In genomic region chr21:38820471-38821239, GRCh38 we compare ENCODE assay signal across 10 cellular contexts. TPM values are rescaled to one million over a fixed set of nuclear protein-coding genes. Genes with fewer than 3 reads are reported as not detected.
DNase-seq lines count a peak whose midpoint lies in the region; ATAC-seq and TF ChIP-seq lines count a peak whose summit lies in the region.
"Had no signal": no experiment of that assay in that cellular context is flagged by ENCODE, and none has a peak within 500 bp of the region (broad histone marks: within the 10 kb centered on the region; RNA-seq: fewer than 3 reads in every experiment).

No MANE protein-coding gene starts in this region.

- peaks cover 89% of the 10 kb centered on the region for H3K36me3 Mint-ChIP-seq in endothelial cell (ENCODE audit: low read depth, unreplicated experiment)

- no peak overlapping the region for H3K4me3 ChIP-seq in mesodermal cell (ENCODE audit: extremely low read depth, insufficient read depth, low read length, poor library complexity, severe bottlenecking)
- H3K4me3 ChIP-seq in tibial nerve, result no peak overlapping the region
- H3K4me3 ChIP-seq: pancreas had no signal

- peak in 1 of 2 donors; percentile 69 for TF ChIP-seq EP300 in tibial nerve (IDR thresholded peaks at IDR 0.05)

- H3K27ac ChIP-seq in mesodermal cell (ENCODE audit: low read depth, low read length, severe bottlenecking) (peak overlapping the region; percentile 59), tibial nerve (peak overlapping the region in 3 of 4 donors; percentile 14 to 65 (median 57))
- H3K27ac ChIP-seq: pancreas had no signal

- 95 to 96% methylated on average over 15 to 16 of the region's 18 CpGs for WGBS in mesodermal cell (ENCODE audit: insufficient coverage in 2 of 2), 2 experiments
- WGBS in tibial nerve, 2 donors, result 91 to 93% methylated on average over 18 of the region's 18 CpGs

- no peak overlapping the region for H3K27ac Mint-ChIP-seq in endothelial cell (ENCODE audit: unreplicated experiment)
- H3K27ac Mint-ChIP-seq: activated naive CD8-positive, alpha-beta T cell treated with anti-CD3 and anti-CD28 coated beads for 36 hours had no signal

- TF ChIP-seq CTCF in endothelial cell (IDR thresholded peaks at IDR 0.05; ENCODE audit: unreplicated experiment) (no peak), tibial nerve (IDR thresholded peaks at IDR 0.05) (no peak)

- H3K9me3 ChIP-seq in mesodermal cell (ENCODE audit: control insufficient read depth, low read length) (no peaks in the 10 kb centered on the region), tibial nerve (no peaks in the 10 kb centered on the region)
- H3K9me3 ChIP-seq: pancreas had no signal

- no peaks in the 10 kb centered on the region for H3K27me3 ChIP-seq in tibial nerve
- H3K27me3 ChIP-seq: pancreas had no signal

- H3K4me1 Mint-ChIP-seq in endothelial cell (ENCODE audit: unreplicated experiment), result peaks cover 5% of the 10 kb centered on the region
- H3K4me1 Mint-ChIP-seq: activated naive CD8-positive, alpha-beta T cell treated with anti-CD3 and anti-CD28 coated beads for 36 hours had no signal

- peaks cover 2% of the 10 kb centered on the region for H3K27me3 Mint-ChIP-seq in endothelial cell (ENCODE audit: unreplicated experiment)
- H3K27me3 Mint-ChIP-seq: activated naive CD8-positive, alpha-beta T cell treated with anti-CD3 and anti-CD28 coated beads for 36 hours had no signal

- no peaks in the 10 kb centered on the region for H3K9me3 Mint-ChIP-seq in endothelial cell (ENCODE audit: unreplicated experiment)
- H3K9me3 Mint-ChIP-seq: activated naive CD8-positive, alpha-beta T cell treated with anti-CD3 and anti-CD28 coated beads for 36 hours had no signal

- peaks cover 14% of the 10 kb centered on the region for H3K4me1 ChIP-seq in mesodermal cell (ENCODE audit: control insufficient read depth, insufficient read depth, low read length, poor library complexity, severe bottlenecking)
- peaks cover 0 to 25% (median 8%) of the 10 kb centered on the region in 4 donors for H3K4me1 ChIP-seq in tibial nerve
- H3K4me1 ChIP-seq: pancreas had no signal

- DNase-seq in NK-92 treated with Interleukin-12 subunit alpha and Interleukin-12 subunit beta, amount 100 ng/mL, for 24 hours (lab: John Stamatoyannopoulos, UW), result peak; percentile 28
- DNase-seq in NK-92 (lab: John Stamatoyannopoulos, UW; ENCODE audit: unreplicated experiment), result no peak
- DNase-seq in endothelial cell (ENCODE audit: low spot score), result no peak
- DNase-seq in tibial nerve (ENCODE audit: low spot score in 2 of 2), result no peak
- DNase-seq: activated naive CD8-positive, alpha-beta T cell treated with anti-CD3 and anti-CD28 coated beads for 36 hours; pancreas had no signal

- H3K4me3 Mint-ChIP-seq in endothelial cell (ENCODE audit: unreplicated experiment), result peak overlapping the region; percentile 79
- H3K4me3 Mint-ChIP-seq: activated naive CD8-positive, alpha-beta T cell treated with anti-CD3 and anti-CD28 coated beads for 36 hours had no signal

- TF ChIP-seq POLR2A in tibial nerve (IDR thresholded peaks at IDR 0.05), result no peak

- no peak for ATAC-seq in HG03159 (IDR thresholded peaks at IDR 0.05; ENCODE audit: unreplicated experiment)
- ATAC-seq in GM18498 (IDR thresholded peaks at IDR 0.05; ENCODE audit: unreplicated experiment), result no peak
- no peak for ATAC-seq in HG03039 (IDR thresholded peaks at IDR 0.05; ENCODE audit: unreplicated experiment)

- peaks cover 91% of the 10 kb centered on the region for H3K36me3 ChIP-seq in mesodermal cell (ENCODE audit: control insufficient read depth, insufficient read depth, low read length)
- H3K36me3 ChIP-seq in tibial nerve, result peaks cover 0 to 72% (median 31%) of the 10 kb centered on the region in 3 donors

RNA-seq across cellular contexts. Expression of gene ETS2, which starts 14.9 kb away (rescaled TPM):
- total RNA-seq in endothelial cell (ENCODE audit: unreplicated experiment) (74.2 TPM), tibial nerve (100 to 1,000 TPM in 2 of 4 donors, 10 to 100 TPM in 2; 85.6 to 103 (median 98.5) TPM)
- 22.4 TPM for polyA plus RNA-seq in mesodermal cell (2013, experiment 1 of 2)
- polyA plus RNA-seq in mesodermal cell (2013, experiment 2 of 2), result 20.2 TPM
